24 cellular contexts compared by ENCODE assay signal in genomic region chr10:119778776-119779445, GRCh38.
"Had no signal": no experiment of that assay in that cellular context is flagged by ENCODE, and none has a peak within 500 bp of the region (broad histone marks: within the 10 kb centered on the region; RNA-seq: fewer than 3 reads in every experiment).

No MANE protein-coding gene starts in this region.

- H3K4me3 ChIP-seq: cardiac muscle cell, Peyer's patch had no signal

- ATAC-seq: activated CD8-positive, alpha-beta memory T cell treated with anti-CD3 and anti-CD28 coated beads, Interleukin-2, amount 10 ng/mL, durations not matched to agents 7 days and 5 days; WTC11 had no signal

- H3K4me3 Mint-ChIP-seq: activated CD4-positive, alpha-beta T cell treated with anti-CD3 and anti-CD28 coated beads, Interleukin-2, amount 10 ng/mL, durations not matched to agents 24 days and 14 days; activated CD8-positive, alpha-beta memory T cell treated with anti-CD3 and anti-CD28 coated beads, Interleukin-2, amount 10 ng/mL, durations not matched to agents 7 days and 5 days; activated naive CD8-positive, alpha-beta T cell; activated T-cell treated with anti-CD3 and anti-CD28 coated beads, Interleukin-2, amount 50 U/mL, for 24 hours; T-helper 1 cell treated with Interleukin-12 subunit alpha and Interleukin-12 subunit beta and Interleukin-4 antibody, amounts not matched to agents 30 μg/mL and 1 μg/mL, for 36 hours; WTC11 had no signal

- H3K36me3 ChIP-seq: brain microvascular endothelial cell, cardiac muscle cell, Peyer's patch had no signal

- H3K4me1 Mint-ChIP-seq: WTC11 had no signal

- H3K36me3 Mint-ChIP-seq: WTC11 had no signal

- H3K27ac ChIP-seq: brain microvascular endothelial cell, cardiac muscle cell, Peyer's patch had no signal

- H3K27me3 Mint-ChIP-seq: activated CD4-positive, alpha-beta T cell treated with anti-CD3 and anti-CD28 coated beads, Interleukin-2, amount 10 ng/mL, durations not matched to agents 24 days and 14 days; activated CD8-positive, alpha-beta memory T cell treated with anti-CD3 and anti-CD28 coated beads, Interleukin-2, amount 10 ng/mL, durations not matched to agents 7 days and 5 days; activated naive CD8-positive, alpha-beta T cell; activated T-cell treated with anti-CD3 and anti-CD28 coated beads, Interleukin-2, amount 50 U/mL, for 24 hours had no signal

- DNase-seq: activated CD4-positive, alpha-beta T cell treated with anti-CD3 and anti-CD28 coated beads, Interleukin-2, amount 10 ng/mL, durations not matched to agents 24 days and 14 days; activated CD4-positive, alpha-beta T cell treated with anti-CD3 and anti-CD28 coated beads, Interleukin-2, amount 50 U/mL, for 48 hours; activated CD4-positive, CD25-positive, alpha-beta regulatory T cell treated with anti-CD3 and anti-CD28 coated beads, Interleukin-2, amount 50 U/mL, for 72 hours; activated CD8-positive, alpha-beta memory T cell treated with anti-CD3 and anti-CD28 coated beads, Interleukin-2, amount 10 ng/mL, durations not matched to agents 7 days and 5 days; activated effector memory CD4-positive, alpha-beta T cell treated with anti-CD3 and anti-CD28 coated beads, Interleukin-2, amount 50 U/mL, for 16 hours; activated naive CD4-positive, alpha-beta T cell treated with Interleukin-2 at 50 U/mL for 16 hours; activated T-cell treated with anti-CD3 and anti-CD28 coated beads, Interleukin-2, amount 50 U/mL, for 24 hours; amygdala; brain microvascular endothelial cell; NCI-H1105 treated with DMSO at 0.1 percent for 48 hours; NCI-H1436 treated with DMSO at 0.1 percent for 48 hours; NCI-H187; NCI-H2081; NCI-H510A treated with DMSO at 0.1 percent for 48 hours; NCI-H69; NK-92 treated with Interleukin-12 subunit alpha and Interleukin-12 subunit beta, amount 100 ng/mL, for 24 hours; OCI-M1; Peyer's patch; SHP77; T1000 had no signal

- H3K27me3 ChIP-seq: brain microvascular endothelial cell, cardiac muscle cell, Peyer's patch had no signal

- H3K27ac Mint-ChIP-seq: activated CD4-positive, alpha-beta T cell treated with anti-CD3 and anti-CD28 coated beads, Interleukin-2, amount 10 ng/mL, durations not matched to agents 24 days and 14 days; activated CD8-positive, alpha-beta memory T cell treated with anti-CD3 and anti-CD28 coated beads, Interleukin-2, amount 10 ng/mL, durations not matched to agents 7 days and 5 days; activated naive CD8-positive, alpha-beta T cell; activated T-cell treated with anti-CD3 and anti-CD28 coated beads, Interleukin-2, amount 50 U/mL, for 24 hours; T-helper 1 cell treated with Interleukin-12 subunit alpha and Interleukin-12 subunit beta and Interleukin-4 antibody, amounts not matched to agents 30 μg/mL and 1 μg/mL, for 36 hours; WTC11 had no signal

- H3K9me3 Mint-ChIP-seq: activated CD4-positive, alpha-beta T cell treated with anti-CD3 and anti-CD28 coated beads, Interleukin-2, amount 10 ng/mL, durations not matched to agents 24 days and 14 days; activated T-cell treated with anti-CD3 and anti-CD28 coated beads, Interleukin-2, amount 50 U/mL, for 24 hours; T-helper 1 cell treated with Interleukin-12 subunit alpha and Interleukin-12 subunit beta and Interleukin-4 antibody, amounts not matched to agents 30 μg/mL and 1 μg/mL, for 36 hours; WTC11 had no signal

- H3K9me3 ChIP-seq: Peyer's patch had no signal
